ENCODE assay signal across 8 cellular contexts in genomic region chr4:45442466-45442865, GRCh38.
DNase-seq lines count a peak whose midpoint lies in the region; ATAC-seq, FAIRE-seq and TF ChIP-seq lines count a peak whose summit lies in the region.

No MANE protein-coding gene starts in this region.

- no TSS peak for BruUV-seq in HepG2 (replicated peaks; lab: Mats Ljungman, UMichigan)

- ATAC-seq in WTC11, result peak; percentile 78
- peak; percentile 63 for ATAC-seq in HepG2
- ATAC-seq in GM21619 (IDR thresholded peaks at IDR 0.05; ENCODE audit: unreplicated experiment), result no peak

- in situ Hi-C loops in HepG2 (cut with HindIII; ENCODE audit: extremely low pct_ligation_motif_present, low pct_unique_long_range_greater_than_20kb), result no loop called here

- no peaks in the 10 kb centered on the region for H4K20me1 ChIP-seq in HepG2 (ENCODE audit: insufficient read depth, low read length)

- DNase-seq in GM10266 (ENCODE audit: extremely low spot score), result no peak
- DNase-seq in HT-29 (ENCODE audit: low spot score), result peak; percentile 29
- no peak for DNase-seq in WTC11 (ENCODE audit: low spot score)
- no peak for DNase-seq in HepG2 (ENCODE audit: low spot score)
- DNase-seq in CD1c-positive myeloid dendritic cell (ENCODE audit: extremely low spot score), result no peak
- no peak for DNase-seq in OCI-M2 (lab: John Stamatoyannopoulos, UW; ENCODE audit: unreplicated experiment)
- DNase-seq in stimulated activated CD4-positive, alpha-beta T cell treated with anti-CD3 and anti-CD28 coated beads, Interleukin-4, amount 100 ng/mL, for 1 hour, result no peak

- H3K9ac ChIP-seq in HepG2 (ENCODE audit: insufficient read depth, low read depth, low read length), result no peak overlapping the region

- H3K36me3 Mint-ChIP-seq in WTC11, result no peaks in the 10 kb centered on the region

- H3K9me3 Mint-ChIP-seq in WTC11, result no peaks in the 10 kb centered on the region

- no peak for FAIRE-seq in HepG2 (lab: Jason Lieb, UNC)

- no peak for TF ChIP-seq POLR2A in HepG2 (IDR thresholded peaks at IDR 0.05; ENCODE audit: insufficient read depth in 1 of 2, low read depth in 2 of 2, low read length in 2 of 2)

- no peak for TF ChIP-seq RAD21 in HepG2 (CRISPR knock-in tag; IDR thresholded peaks at IDR 0.05)

- CTCF ChIA-PET in WTC11 (lab: Charles Lee), result interaction anchor here (0.7 to 1.7 kb wide), 3 partner anchors 299 to 682 kb away, joined by 3 read pairs; no protein-coding TSS in a partner anchor
- CTCF ChIA-PET in HepG2 (lab: Yijun Ruan, JAX; ENCODE audit: low intra/inter-chr PET ratio, low total read pairs), result no interaction called here

- H3K27me3 Mint-ChIP-seq in WTC11 (ENCODE audit: low read depth), result no peaks in the 10 kb centered on the region

- H3K4me3 Mint-ChIP-seq in WTC11, result no peak overlapping the region

- POLR2A ChIA-PET in WTC11 (lab: Charles Lee) (no interaction called here), HepG2 (lab: Yijun Ruan, JAX) (no interaction called here)

- no peak overlapping the region for H3K4me3 ChIP-seq in HepG2 (replicated peaks in 1 of 3; ENCODE audit: insufficient read depth in 1 of 3, low read depth in 2 of 3, low read length in 3 of 3)

- H2AFZ ChIP-seq in HepG2 (ENCODE audit: low read length), result no peak overlapping the region

- no peak overlapping the region for H3K27ac Mint-ChIP-seq in WTC11

- H3K4me2 ChIP-seq in HepG2 (ENCODE audit: low read depth, low read length), result no peak overlapping the region

- H3K79me2 ChIP-seq in HepG2 (ENCODE audit: insufficient read depth, low read length), result no peaks in the 10 kb centered on the region

- no peaks in the 10 kb centered on the region for H3K9me3 ChIP-seq in HepG2 (ENCODE audit: low read length)

- H3K27me3 ChIP-seq in HepG2 (ENCODE audit: control insufficient read depth in 1 of 2, insufficient read depth in 2 of 2, low read length in 2 of 2), result no peaks in the 10 kb centered on the region

- no peak overlapping the region for H3K27ac ChIP-seq in HepG2 (ENCODE audit: extremely low read length, insufficient read depth, low read length)

- TF ChIP-seq CTCF in GM10266 (IDR thresholded peaks at IDR 0.05; ENCODE audit: control insufficient read depth, insufficient read depth, low read depth, missing control alignments), result peak; percentile 21
- peak; percentile 39 for TF ChIP-seq CTCF in WTC11 (IDR thresholded peaks at IDR 0.05)
- peak; percentile 14; the same call in 1 of the 2 replicates for TF ChIP-seq CTCF in HepG2 (CRISPR knock-in tag; IDR thresholded peaks at IDR 0.05)

- WGBS in HepG2 (ENCODE audit: low lambda C conversion rate), result 9% methylated on average over 1 of the region's 1 CpG

- H3K4me1 ChIP-seq in HepG2 (ENCODE audit: insufficient read depth, low read length), result no peaks in the 10 kb centered on the region

- TF ChIP-seq EP300 in HepG2 (IDR thresholded peaks at IDR 0.05; ENCODE audit: low read depth in 2 of 2, low read length in 2 of 2) (no peak), HepG2 (CRISPR knock-in tag; IDR thresholded peaks at IDR 0.05; ENCODE audit: borderline replicate concordance) (no peak)

- peaks cover 16% of the 10 kb centered on the region for H3K4me1 Mint-ChIP-seq in WTC11

- intact Hi-C loops in HepG2 (cut with micrococcal nuclease; ENCODE audit: unreplicated experiment), result loop anchor here (1.0 kb wide), 1 partner anchor 515 kb away; no protein-coding TSS in a partner anchor

- no peaks in the 10 kb centered on the region for H3K36me3 ChIP-seq in HepG2 (replicated peaks in 1 of 2; ENCODE audit: control insufficient read depth in 1 of 2, insufficient read depth in 2 of 2, low read length in 2 of 2)

TF ChIP-seq in WTC11, 78 proteins besides CTCF, POLR2A, EP300 and RAD21:
- TF ChIP-seq FOXP1 (CRISPR knock-in tag; IDR thresholded peaks at IDR 0.05; ENCODE audit: borderline replicate concordance), result no peak
- TF ChIP-seq USF2 (CRISPR knock-in tag; IDR thresholded peaks at IDR 0.05), result peak; percentile 30; the same call in 1 of the 2 replicates
- no peak for TF ChIP-seq ETV6 (CRISPR knock-in tag; IDR thresholded peaks at IDR 0.05)

TF ChIP-seq in HepG2, 621 proteins besides CTCF, POLR2A, EP300 and RAD21:
- no peak for TF ChIP-seq TBP (CRISPR knock-in tag; IDR thresholded peaks at IDR 0.05)
- TF ChIP-seq ZFP36L2 (CRISPR knock-in tag; IDR thresholded peaks at IDR 0.05), result no peak
- no peak for TF ChIP-seq HINFP (CRISPR knock-in tag; IDR thresholded peaks at IDR 0.05; ENCODE audit: low read depth)
- no peak for TF ChIP-seq ZNF788 (CRISPR knock-in tag; IDR thresholded peaks at IDR 0.05; ENCODE audit: borderline replicate concordance)
- TF ChIP-seq KDM3A (CRISPR knock-in tag; IDR thresholded peaks at IDR 0.05; ENCODE audit: low read depth), result no peak
- no peak for TF ChIP-seq HMG20A (CRISPR knock-in tag; IDR thresholded peaks at IDR 0.05; ENCODE audit: borderline replicate concordance)
- no peak for TF ChIP-seq FOXO1 (CRISPR knock-in tag; IDR thresholded peaks at IDR 0.05)
- TF ChIP-seq JUND (CRISPR knock-in tag; IDR thresholded peaks at IDR 0.05), result no peak
- no peak for TF ChIP-seq TBX2 (CRISPR knock-in tag; IDR thresholded peaks at IDR 0.05; ENCODE audit: borderline replicate concordance)
- no peak for TF ChIP-seq ZNF850 (CRISPR knock-in tag; conservative IDR thresholded peaks at IDR 0.05)
- no peak for TF ChIP-seq ARID3A (IDR thresholded peaks at IDR 0.05; ENCODE audit: low read depth, low read length)
- TF ChIP-seq RBFOX2 (IDR thresholded peaks at IDR 0.05; ENCODE audit: low read depth, low read length), result no peak
